In genomic region chr17:19003966-19004600, GRCh38 we compare ENCODE assay signal across 8 cellular contexts. TPM values are rescaled to one million over a fixed set of nuclear protein-coding genes. Genes with fewer than 3 reads are reported as not detected.
DNase-seq lines count a peak whose midpoint lies in the region; TF ChIP-seq lines count a peak whose summit lies in the region.

No MANE protein-coding gene starts in this region.

- H3K4me3 ChIP-seq in foreskin fibroblast (ENCODE audit: low read depth in 1 of 2, low read length in 2 of 2) (peak overlapping the region; percentile 58 to 77), vagina (peak overlapping the region; percentile 63 to 79)

- no peak overlapping the region for H2AK5ac ChIP-seq in H9 (ENCODE audit: insufficient read length, low read length)

- no peak overlapping the region for H3K56ac ChIP-seq in H9 (ENCODE audit: insufficient read length, low read depth, low read length)

- no peak overlapping the region for H4K91ac ChIP-seq in H9 (ENCODE audit: insufficient read length, low read depth, low read length)

- intact Hi-C loops in vagina (cut with DNase I): no loop called here

- no peak overlapping the region for H3K23ac ChIP-seq in H9 (ENCODE audit: insufficient read length, low read depth, low read length)

- H4K5ac ChIP-seq in H9 (ENCODE audit: insufficient read length, low read depth, low read length): no peak overlapping the region

- no peak overlapping the region for H2BK12ac ChIP-seq in H9 (ENCODE audit: insufficient read length, low read depth, low read length)

- H3K27ac Mint-ChIP-seq in H9 (peak overlapping the region in 2 of 3 experiments; percentile 94 to 98; a peak in 3 of 7 replicates), progenitor cell of endocrine pancreas (peak overlapping the region; percentile 74)

- H3K4ac ChIP-seq in H9 (ENCODE audit: low read depth, low read length): no peak overlapping the region

- H3K18ac ChIP-seq in H9 (ENCODE audit: insufficient read length, low read depth, low read length): no peak overlapping the region

- no peak overlapping the region for H2BK15ac ChIP-seq in H9 (ENCODE audit: low read depth, low read length)

- H3K4me1 Mint-ChIP-seq in H9 (peaks cover 16 to 24% of the 10 kb centered on the region in 2 experiments), progenitor cell of endocrine pancreas (ENCODE audit: low read depth) (peaks cover 23% of the 10 kb centered on the region)

- H3K4me2 ChIP-seq in H9 (ENCODE audit: insufficient read depth, insufficient read length, low read length): peak overlapping the region; percentile 77

- H4K8ac ChIP-seq in H9 (replicated peaks; ENCODE audit: insufficient read length, low read depth, low read length): no peak overlapping the region

- peaks cover 12% of the 10 kb centered on the region for H3K23me2 ChIP-seq in H9 (ENCODE audit: insufficient read length, low read depth, low read length, poor library complexity, severe bottlenecking)

- H2BK5ac ChIP-seq in H9 (ENCODE audit: insufficient read length, low read length): no peak overlapping the region

- no peak overlapping the region for H2BK20ac ChIP-seq in H9 (ENCODE audit: low read depth, low read length, poor library complexity, severe bottlenecking)

- H3K4me1 ChIP-seq in H9 (ENCODE audit: insufficient read depth, low read length) (no peaks in the 10 kb centered on the region; the same call in 1 of the 2 replicates), vagina (peaks cover 42% of the 10 kb centered on the region)

- peak overlapping the region; percentile 70 for H3K14ac ChIP-seq in H9 (ENCODE audit: insufficient read depth, low read length)

- no peaks in the 10 kb centered on the region for H3K27me3 ChIP-seq in H9 (ENCODE audit: insufficient read depth, low read length)
- no peaks in the 10 kb centered on the region for H3K27me3 ChIP-seq in vagina

- H4K20me1 ChIP-seq in H9 (ENCODE audit: control insufficient read depth, insufficient read depth, insufficient read length): no peaks in the 10 kb centered on the region

- H2BK120ac ChIP-seq in H9 (ENCODE audit: low read depth, low read length, poor library complexity, severe bottlenecking): no peak overlapping the region

- no peak overlapping the region for H3T11ph ChIP-seq in H9 (ENCODE audit: low read length)

- DNase-seq in D341Med (ENCODE audit: low spot score) (peak; percentile 41), H9 (peak; percentile 83), NCI-H460 (ENCODE audit: extremely low read depth, low read depth) (peak; percentile 32), foreskin fibroblast (peak in 1 of 2 donors; percentile 63), progenitor cell of endocrine pancreas (ENCODE audit: low spot score, unreplicated experiment) (peak; percentile 46), vagina (ENCODE audit: extremely low spot score in 2 of 2) (no peak), dedifferentiated amniotic fluid mesenchymal stem cell (ENCODE audit: extremely low spot score) (no peak)
- DNase-seq in activated T-cell treated with anti-CD3 and anti-CD28 coated beads, Interleukin-2, amount 50 U/mL, for 48 hours: peak; percentile 68 to 74

- H3K9me3 Mint-ChIP-seq in H9 (peaks cover 3 to 8% of the 10 kb centered on the region in 2 experiments; a peak in 4 of 5 replicates), progenitor cell of endocrine pancreas (ENCODE audit: low read depth) (no peaks in the 10 kb centered on the region)

- no peak overlapping the region for H2AFZ ChIP-seq in H9 (ENCODE audit: low read length)

- no CpG with 5 or more reads among the region's 46 CpGs for WGBS in H9 (ENCODE audit: extremely low coverage, insufficient read length, low lambda C conversion rate)

- H3K27me3 Mint-ChIP-seq in H9 (ENCODE audit: low read depth) (peaks cover 4% of the 10 kb centered on the region; the same call in 1 of the 2 replicates), progenitor cell of endocrine pancreas (no peaks in the 10 kb centered on the region)

- H3K4me3 Mint-ChIP-seq in H9 (peak overlapping the region; percentile 93 to 96), progenitor cell of endocrine pancreas (ENCODE audit: low read depth) (peak overlapping the region; percentile 85)

- no peaks in the 10 kb centered on the region for H3K36me3 ChIP-seq in vagina

- peaks cover 4% of the 10 kb centered on the region; the same call in 1 of the 2 replicates for H3K79me2 ChIP-seq in H9 (ENCODE audit: insufficient read depth, low read length)

- TF ChIP-seq CTCF in H9 (conservative IDR thresholded peaks at IDR 0.05): no peak
- TF ChIP-seq CTCF in foreskin fibroblast (IDR thresholded peaks at IDR 0.05; ENCODE audit: low read depth, low read length): no peak
- no peak for TF ChIP-seq CTCF in progenitor cell of endocrine pancreas (IDR thresholded peaks at IDR 0.05; ENCODE audit: unreplicated experiment)
- no peak for TF ChIP-seq CTCF in vagina (IDR thresholded peaks at IDR 0.05)

- peak overlapping the region; percentile 52 for H3K9ac ChIP-seq in H9 (ENCODE audit: extremely low read depth, insufficient read length, low read length)

- H3K79me1 ChIP-seq in H9 (ENCODE audit: insufficient read depth, low read depth, low read length, poor library complexity, severe bottlenecking): peaks cover 9% of the 10 kb centered on the region

- H3K9me3 ChIP-seq in H9 (ENCODE audit: control insufficient read depth, low read depth, low read length) (no peaks in the 10 kb centered on the region), vagina (no peaks in the 10 kb centered on the region)

- H3K36me3 Mint-ChIP-seq in H9 (ENCODE audit: insufficient read depth in 1 of 3, low read depth in 3 of 3) (peaks cover 0 to 34% (median 21%) of the 10 kb centered on the region in 3 experiments; a peak in 6 of 7 replicates), progenitor cell of endocrine pancreas (ENCODE audit: insufficient read depth) (no peaks in the 10 kb centered on the region)

- H3K27ac ChIP-seq in H9 (ENCODE audit: insufficient read length, low read depth, low read length) (no peak overlapping the region), vagina (peak overlapping the region; percentile 91)

- no peak for TF ChIP-seq POLR2A in vagina (IDR thresholded peaks at IDR 0.05)

RNA-seq across cellular contexts. Expression of gene FAM83G, which starts 0.5 kb away (rescaled TPM):
- total RNA-seq in H9 (2021) (38.7 and 40.5 TPM in 2 replicates), progenitor cell of endocrine pancreas (16.6 and 17.3 TPM in 2 replicates), vagina (36.1 TPM)
- 17.8 and 19.1 TPM in 2 replicates for total RNA-seq in NCI-H460 (2014; rRNA removed; shearing (Covaris generic))
- 20.6 and 34.0 TPM in 2 replicates for polyA plus RNA-seq in NCI-H460 (2014; cell fraction: nucleus; rRNA removed)

RNA-seq across cellular contexts. Expression of gene GRAP, which starts 42.7 kb away (rescaled TPM):
- 0.55 TPM in 2 replicates for total RNA-seq in H9 (2021)
- not detected in 2 replicates for total RNA-seq in NCI-H460 (2014; rRNA removed; shearing (Covaris generic))
- polyA plus RNA-seq in NCI-H460 (2014; cell fraction: nucleus; rRNA removed): 0.17 and 0.38 TPM in 2 replicates
- total RNA-seq in progenitor cell of endocrine pancreas: not detected in 2 replicates
- total RNA-seq in vagina: 5.2 TPM

RNA-seq across cellular contexts. Expression of gene SLC5A10, which starts 52.1 kb away (rescaled TPM):
- total RNA-seq in H9 (2021): not detected in 2 replicates
- total RNA-seq in NCI-H460 (2014; rRNA removed; shearing (Covaris generic)): not detected in 2 replicates
- not detected in 2 replicates for polyA plus RNA-seq in NCI-H460 (2014; cell fraction: nucleus; rRNA removed)
- not detected in 2 replicates for total RNA-seq in progenitor cell of endocrine pancreas
- not detected for total RNA-seq in vagina

Comparison
In these comparisons a context has a peak if more than half of its experiments do, and no peak if none do; other contexts are left out.
1. DNase-seq: peak in D341Med (single experiment), H9 (single experiment), NCI-H460 (single experiment), activated T-cell treated with anti-CD3 and anti-CD28 coated beads, Interleukin-2, amount 50 U/mL, for 48 hours (2 of 2) and progenitor cell of endocrine pancreas (single experiment); none in vagina (0 of 2) and dedifferentiated amniotic fluid mesenchymal stem cell (single experiment).